Comparison of ENCODE assay signal across 18 cellular contexts in the genomic region with DNA sequence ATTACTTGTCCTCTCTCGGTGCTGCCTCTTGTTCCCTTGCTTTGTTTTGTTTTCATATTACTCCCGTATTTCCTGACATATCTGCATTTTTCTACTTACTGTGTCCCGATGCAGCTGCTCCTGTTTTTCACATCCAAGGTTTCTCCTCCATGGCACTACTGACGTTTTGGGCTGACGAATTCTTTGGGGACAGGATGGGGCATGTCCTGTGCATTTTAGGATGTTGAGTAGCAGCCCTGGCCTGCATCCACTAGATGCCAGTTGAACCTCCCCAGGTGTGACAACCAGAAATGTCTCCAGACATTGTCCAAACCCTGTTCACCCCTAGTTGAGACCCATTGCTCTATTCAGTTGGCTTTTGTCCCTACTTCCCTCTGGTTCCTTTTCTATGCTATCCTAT. TPM values are rescaled to one million over a fixed set of nuclear protein-coding genes. Genes with fewer than 3 reads are reported as not detected.
A peak's percentile ranks its signal among the peaks of the same experiment; 100 is the strongest.
DNase-seq lines count a peak whose midpoint lies in the region; ATAC-seq and TF ChIP-seq lines count a peak whose summit lies in the region.
"Had no signal": no experiment of that assay in that cellular context is flagged by ENCODE, and none has a peak within 500 bp of the region (broad histone marks: within the 10 kb centered on the region; RNA-seq: fewer than 3 reads in every experiment).

No MANE protein-coding gene starts in this region.

- BruUV-seq in Caco-2 (replicated peaks; lab: Mats Ljungman, UMichigan): no TSS peak

- H3K36me3 ChIP-seq in Caco-2 (ENCODE audit: control insufficient read depth, insufficient read depth, low read length): no peaks in the 10 kb centered on the region
- H3K36me3 ChIP-seq in Peyer's patch: peaks cover 0 to 50% (median 0%) of the 10 kb centered on the region in 3 donors

- H3K27me3 ChIP-seq in Caco-2 (replicated peaks; ENCODE audit: control insufficient read depth, insufficient read depth, low read length) (no peaks in the 10 kb centered on the region), Peyer's patch (no peaks in the 10 kb centered on the region)

- DNase-seq in Caco-2 (no peak), epithelial cell of prostate (ENCODE audit: low read depth, low spot score) (no peak), Peyer's patch (no peak), DMS53 (lab: John Stamatoyannopoulos, UW) (no peak)
- no peak for DNase-seq in activated CD8-positive, alpha-beta T cell treated with anti-CD3 and anti-CD28 coated beads for 36 hours
- DNase-seq: CD4-positive, alpha-beta memory T cell; DND-41; GM23248; NCI-H1048; NCI-H1436 treated with DMSO at 0.1 percent for 48 hours; NCI-H2029 treated with DMSO at 0.1 percent for 48 hours; NCI-H2171 treated with DMSO at 0.1 percent for 48 hours; NCI-H446 treated with DMSO at 0.1 percent for 48 hours; NCI-H748 treated with DMSO at 0.1 percent for 48 hours; OCI-M1 had no signal

- H3K9me3 Mint-ChIP-seq in Caco-2 (ENCODE audit: unreplicated experiment): no peaks in the 10 kb centered on the region
- H3K9me3 Mint-ChIP-seq in activated CD8-positive, alpha-beta T cell treated with anti-CD3 and anti-CD28 coated beads for 36 hours: no peaks in the 10 kb centered on the region
- H3K9me3 Mint-ChIP-seq: CD4-positive, alpha-beta memory T cell had no signal

- H3K4me3 ChIP-seq in Caco-2 (ENCODE audit: low read depth, low read length) (no peak overlapping the region), Peyer's patch (no peak overlapping the region)
- H3K4me3 ChIP-seq: GM23248 had no signal

- H3K36me3 Mint-ChIP-seq in Caco-2 (ENCODE audit: insufficient read depth, unreplicated experiment): peaks cover 67% of the 10 kb centered on the region
- peaks cover 36% of the 10 kb centered on the region for H3K36me3 Mint-ChIP-seq in activated CD8-positive, alpha-beta T cell treated with anti-CD3 and anti-CD28 coated beads for 36 hours (ENCODE audit: low read depth)

- no peak overlapping the region for H3K4me3 Mint-ChIP-seq in Caco-2 (ENCODE audit: unreplicated experiment)
- no peak overlapping the region for H3K4me3 Mint-ChIP-seq in activated CD8-positive, alpha-beta T cell treated with anti-CD3 and anti-CD28 coated beads for 36 hours
- H3K4me3 Mint-ChIP-seq: B cell; CD4-positive, alpha-beta memory T cell had no signal

- ATAC-seq in activated CD8-positive, alpha-beta T cell treated with anti-CD3 and anti-CD28 coated beads for 36 hours: no peak
- ATAC-seq in HG02970 (IDR thresholded peaks at IDR 0.05; ENCODE audit: low FRiP score, unreplicated experiment): no peak

- TF ChIP-seq CTCF in 22Rv1 (IDR thresholded peaks at IDR 0.05) (no peak), Caco-2 (IDR thresholded peaks at IDR 0.05; ENCODE audit: insufficient read depth in 1 of 2, low read depth in 1 of 2, low read length in 1 of 2, severe bottlenecking in 1 of 2, unreplicated experiment in 1 of 2) (no peak), Peyer's patch (IDR thresholded peaks at IDR 0.05) (no peak)
- no peak for TF ChIP-seq CTCF in activated CD8-positive, alpha-beta T cell treated with anti-CD3 and anti-CD28 coated beads for 36 hours (IDR thresholded peaks at IDR 0.05)

- H3K27ac ChIP-seq in 22Rv1: peak overlapping the region; percentile 39
- peak overlapping the region; percentile 46 for H3K27ac ChIP-seq in epithelial cell of prostate
- H3K27ac ChIP-seq in Peyer's patch: no peak overlapping the region
- H3K27ac ChIP-seq: GM23248 had no signal

- H3K4me1 Mint-ChIP-seq in Caco-2 (ENCODE audit: low read depth, unreplicated experiment): no peaks in the 10 kb centered on the region
- H3K4me1 Mint-ChIP-seq in activated CD8-positive, alpha-beta T cell treated with anti-CD3 and anti-CD28 coated beads for 36 hours (ENCODE audit: low read depth): no peaks in the 10 kb centered on the region
- H3K4me1 Mint-ChIP-seq: B cell had no signal

- no peaks in the 10 kb centered on the region for H3K27me3 Mint-ChIP-seq in Caco-2 (ENCODE audit: insufficient read depth, unreplicated experiment)
- H3K27me3 Mint-ChIP-seq in activated CD8-positive, alpha-beta T cell treated with anti-CD3 and anti-CD28 coated beads for 36 hours: no peaks in the 10 kb centered on the region
- H3K27me3 Mint-ChIP-seq: B cell; CD4-positive, alpha-beta memory T cell had no signal

- intact Hi-C loops in Caco-2 (cut with micrococcal nuclease; ENCODE audit: unreplicated experiment): no loop called here
- intact Hi-C loops in activated CD8-positive, alpha-beta T cell treated with anti-CD3 and anti-CD28 coated beads for 36 hours (cut with micrococcal nuclease): no loop called here

- POLR2A ChIA-PET in Caco-2 (lab: Charles Lee): no interaction called here
- POLR2A ChIA-PET in activated CD8-positive, alpha-beta T cell treated with anti-CD3 and anti-CD28 coated beads for 36 hours (lab: Charles Lee): interaction anchor here (0.8 to 1.4 kb wide), 2 partner anchors 15 to 154 kb away, joined by 3 read pairs; a partner anchor contains a TSS

- CTCF ChIA-PET in Caco-2 (lab: Charles Lee): no interaction called here
- CTCF ChIA-PET in activated CD8-positive, alpha-beta T cell treated with anti-CD3 and anti-CD28 coated beads for 36 hours (lab: Charles Lee): no interaction called here

- H3K9me3 ChIP-seq in Caco-2 (no peaks in the 10 kb centered on the region), Peyer's patch (no peaks in the 10 kb centered on the region)

- H3K4me1 ChIP-seq in Caco-2: no peaks in the 10 kb centered on the region
- H3K4me1 ChIP-seq in Peyer's patch: no peaks in the 10 kb centered on the region

- TF ChIP-seq POLR2A in Peyer's patch (IDR thresholded peaks at IDR 0.05): no peak

- H3K27ac Mint-ChIP-seq in Caco-2 (ENCODE audit: unreplicated experiment): peak overlapping the region; percentile 5
- peak overlapping the region; percentile 19 for H3K27ac Mint-ChIP-seq in activated CD8-positive, alpha-beta T cell treated with anti-CD3 and anti-CD28 coated beads for 36 hours
- H3K27ac Mint-ChIP-seq: B cell; CD4-positive, alpha-beta memory T cell had no signal

RNA-seq across cellular contexts. Expression of a gene that starts 12.4 kb away (rescaled TPM):
- total RNA-seq in Caco-2 (2022): 30.1 and 32.3 TPM in 2 replicates
- total RNA-seq in activated CD8-positive, alpha-beta T cell treated with anti-CD3 and anti-CD28 coated beads for 36 hours: 10 to 100 TPM; 18.8 to 19.1 TPM
- 10 to 100 TPM; 23.8 to 44.8 (median 36.8) TPM for total RNA-seq in Peyer's patch

RNA-seq across cellular contexts. Expression of a gene that starts 15.0 kb away (rescaled TPM):
- total RNA-seq in Caco-2 (2022) (29.6 and 31.8 TPM in 2 replicates), Peyer's patch (10 to 100 TPM; 37.3 to 71.8 (median 58.0) TPM)
- total RNA-seq in activated CD8-positive, alpha-beta T cell treated with anti-CD3 and anti-CD28 coated beads for 36 hours: 10 to 100 TPM; 25.9 to 28.0 TPM

RNA-seq across cellular contexts. Expression of a gene that starts 19.1 kb away (rescaled TPM):
- total RNA-seq in Caco-2 (2022): 554 and 595 TPM in 2 replicates
- 100 to 1,000 TPM; 416 to 417 TPM for total RNA-seq in activated CD8-positive, alpha-beta T cell treated with anti-CD3 and anti-CD28 coated beads for 36 hours
- 100 to 1,000 TPM; 352 to 597 (median 546) TPM for total RNA-seq in Peyer's patch

RNA-seq across cellular contexts. Expression of a gene that starts 19.4 kb away (rescaled TPM):
- total RNA-seq in Caco-2 (2022) (12.4 and 13.3 TPM in 2 replicates), Peyer's patch (10 to 100 TPM in 2 of 4 donors, 1 to 10 TPM in 2; 7.2 to 20.6 (median 11.7) TPM)
- total RNA-seq in activated CD8-positive, alpha-beta T cell treated with anti-CD3 and anti-CD28 coated beads for 36 hours: 1 to 10 TPM; 7.6 to 7.9 TPM

RNA-seq across cellular contexts. Expression of a gene that starts 46.4 kb away (rescaled TPM):
- 133 and 158 TPM in 2 replicates for total RNA-seq in Caco-2 (2022)
- total RNA-seq in activated CD8-positive, alpha-beta T cell treated with anti-CD3 and anti-CD28 coated beads for 36 hours: 10 to 100 TPM; 62.3 to 64.6 TPM
- total RNA-seq in Peyer's patch: 10 to 100 TPM; 21.4 to 42.2 (median 35.5) TPM

Comparison
In these comparisons a context has a peak if more than half of its experiments do, and no peak if none do; other contexts are left out.
1. H3K27ac ChIP-seq: peak in 22Rv1 (single experiment) and epithelial cell of prostate (single experiment); none in Peyer's patch (0 of 4).